Comparison of ENCODE assay signal across 17 cellular contexts in genomic region chr9:125963932-125964331, GRCh38.
DNase-seq lines count a peak whose midpoint lies in the region; ATAC-seq, FAIRE-seq and TF ChIP-seq lines count a peak whose summit lies in the region.
"Had no signal": no experiment of that assay in that cellular context is flagged by ENCODE, and none has a peak within 500 bp of the region (broad histone marks: within the 10 kb centered on the region; RNA-seq: fewer than 3 reads in every experiment).

No MANE protein-coding gene starts in this region.

- H3K9me3 ChIP-seq in GM12878 (replicated peaks; ENCODE audit: control insufficient read depth, insufficient read depth, low read length): no peaks in the 10 kb centered on the region
- H3K9me3 ChIP-seq in parathyroid adenoma (ENCODE audit: control insufficient read depth, low read length): no peaks in the 10 kb centered on the region

- no peak overlapping the region for H4K8ac ChIP-seq in mesendoderm (ENCODE audit: low read depth, low read length)

- H3K27ac Mint-ChIP-seq in GM23338: peak overlapping the region; percentile 35; the same call in 1 of the 2 replicates
- no peak overlapping the region for H3K27ac Mint-ChIP-seq in activated CD4-positive, alpha-beta T cell treated with anti-CD3 and anti-CD28 coated beads, Interleukin-2, amount 10 ng/mL, durations not matched to agents 7 days and 5 days
- H3K27ac Mint-ChIP-seq: CD4-positive, alpha-beta T cell had no signal

- no peak for TF ChIP-seq RAD21 in GM12878 (IDR thresholded peaks at IDR 0.05; ENCODE audit: insufficient read depth, low read depth, low read length)

- peaks cover 4% of the 10 kb centered on the region; the same call in 1 of the 2 replicates for H4K20me1 ChIP-seq in GM23338 (replicated peaks; ENCODE audit: insufficient read depth)
- no peaks in the 10 kb centered on the region for H4K20me1 ChIP-seq in GM12878 (ENCODE audit: control insufficient read depth, insufficient read depth)

- FAIRE-seq in GM12878 (lab: Jason Lieb, UNC): no peak
- FAIRE-seq: GM12891, GM19239, H54 had no signal

- H3K4me3 ChIP-seq in GM23338 (no peak overlapping the region), GM12878 (no peak overlapping the region), parathyroid adenoma (ENCODE audit: low read depth, low read length) (no peak overlapping the region), mesendoderm (ENCODE audit: low read length) (no peak overlapping the region)

- H3K4me1 ChIP-seq in GM23338 (ENCODE audit: insufficient read depth) (no peaks in the 10 kb centered on the region), GM12878 (ENCODE audit: control insufficient read depth, insufficient read depth, low read length) (no peaks in the 10 kb centered on the region), parathyroid adenoma (peaks cover 16% of the 10 kb centered on the region), mesendoderm (ENCODE audit: control insufficient read depth, low read depth, low read length) (no peaks in the 10 kb centered on the region)

- H3K9ac ChIP-seq in GM12878 (ENCODE audit: control insufficient read depth, insufficient read depth, low read length) (no peak overlapping the region), parathyroid adenoma (no peak overlapping the region), mesendoderm (ENCODE audit: low read length) (no peak overlapping the region)

- no peaks in the 10 kb centered on the region for H3K79me2 ChIP-seq in GM23338 (replicated peaks; ENCODE audit: insufficient read depth)
- no peaks in the 10 kb centered on the region for H3K79me2 ChIP-seq in GM12878 (ENCODE audit: control insufficient read depth, insufficient read depth, low read length)
- H3K79me2 ChIP-seq in parathyroid adenoma: no peaks in the 10 kb centered on the region
- no peaks in the 10 kb centered on the region for H3K79me2 ChIP-seq in mesendoderm (ENCODE audit: control insufficient read depth, insufficient read depth, low read length)

- no TSS peak for BruUV-seq in GM12878 (replicated peaks; lab: Mats Ljungman, UMichigan)

- H3K4me2 ChIP-seq in GM23338 (no peak overlapping the region), GM12878 (ENCODE audit: control insufficient read depth, insufficient read depth) (no peak overlapping the region), parathyroid adenoma (ENCODE audit: low read length) (no peak overlapping the region), mesendoderm (ENCODE audit: low read length) (no peak overlapping the region)

- H4K5ac ChIP-seq in mesendoderm (ENCODE audit: low read length): no peak overlapping the region

- H2BK5ac ChIP-seq in mesendoderm (ENCODE audit: low read length): no peak overlapping the region

- H3K4ac ChIP-seq in mesendoderm (ENCODE audit: low read depth, low read length): no peak overlapping the region

- WGBS in GM12878 (ENCODE audit: insufficient coverage, insufficient replicate concordance, low lambda C conversion rate, missing lambda C conversion rate): 73% methylated on average over 2 of the region's 2 CpGs
- no CpG with 5 or more reads among the region's 2 CpGs for WGBS in mesendoderm (ENCODE audit: extremely low coverage, insufficient coverage, low lambda C conversion rate)

- no peak overlapping the region for H3K23ac ChIP-seq in mesendoderm (ENCODE audit: low read length)

- intact Hi-C loops in GM12878 (cut with micrococcal nuclease; ENCODE audit: unreplicated experiment): no loop called here

- H2BK120ac ChIP-seq in mesendoderm (ENCODE audit: low read depth, low read length): no peak overlapping the region

- H3K27me3 Mint-ChIP-seq in GM23338 (ENCODE audit: insufficient read depth, low read depth, poor library complexity): no peaks in the 10 kb centered on the region
- H3K27me3 Mint-ChIP-seq in activated CD4-positive, alpha-beta T cell treated with anti-CD3 and anti-CD28 coated beads, Interleukin-2, amount 10 ng/mL, durations not matched to agents 7 days and 5 days: no peaks in the 10 kb centered on the region
- H3K27me3 Mint-ChIP-seq: CD4-positive, alpha-beta T cell had no signal

- H3F3A ChIP-seq in GM23338 (replicated peaks; ENCODE audit: low read depth): no peaks in the 10 kb centered on the region

- H3K18ac ChIP-seq in mesendoderm (ENCODE audit: low read length): no peak overlapping the region

- no peaks in the 10 kb centered on the region for H3K9me2 ChIP-seq in GM23338 (ENCODE audit: insufficient read depth)

- H3K4me1 Mint-ChIP-seq in GM23338: peaks cover 15% of the 10 kb centered on the region
- no peaks in the 10 kb centered on the region for H3K4me1 Mint-ChIP-seq in activated CD4-positive, alpha-beta T cell treated with anti-CD3 and anti-CD28 coated beads, Interleukin-2, amount 10 ng/mL, durations not matched to agents 7 days and 5 days

- no peak overlapping the region for H3K4me3 Mint-ChIP-seq in GM23338
- no peak overlapping the region for H3K4me3 Mint-ChIP-seq in activated CD4-positive, alpha-beta T cell treated with anti-CD3 and anti-CD28 coated beads, Interleukin-2, amount 10 ng/mL, durations not matched to agents 7 days and 5 days
- H3K4me3 Mint-ChIP-seq: CD4-positive, alpha-beta T cell had no signal

- H3K27ac ChIP-seq in GM23338 (ENCODE audit: low read depth) (no peak overlapping the region), GM12878 (ENCODE audit: control insufficient read depth, insufficient read depth) (no peak overlapping the region), parathyroid adenoma (peak overlapping the region; percentile 60), mesendoderm (ENCODE audit: low read depth, low read length) (no peak overlapping the region)
- H3K27ac ChIP-seq: HL-60 had no signal

- RAD21 ChIA-PET in GM12878 (lab: Charles Lee; ENCODE audit: unreplicated experiment): no interaction called here

- no peak for TF ChIP-seq EP300 in GM12878 (IDR thresholded peaks at IDR 0.05; ENCODE audit: borderline replicate concordance in 1 of 2, control insufficient read depth in 1 of 2, low read depth in 2 of 2, low read length in 2 of 2)

- SMC1A ChIA-PET in GM12878 (lab: Charles Lee; ENCODE audit: uncharacterized antibody, unreplicated experiment): interaction anchor here (0.6 kb wide), 1 partner anchor 208 kb away, joined by 3 read pairs; no protein-coding TSS in a partner anchor

- CTCF ChIA-PET in GM12878 (lab: Yijun Ruan, JAX): interaction anchor here (1.1 kb wide), 1 partner anchor 556 kb away, joined by 3 read pairs; no protein-coding TSS in a partner anchor
- CTCF ChIA-PET in activated CD4-positive, alpha-beta T cell treated with anti-CD3 and anti-CD28 coated beads, Interleukin-2, amount 10 ng/mL, durations not matched to agents 7 days and 5 days (lab: Charles Lee): no interaction called here

- no peak for DNase-seq in GM23338 (ENCODE audit: low spot score)
- DNase-seq in GM12878 (ENCODE audit: low read depth, low spot score): no peak
- DNase-seq in mesendoderm: no peak
- no peak for DNase-seq in activated CD4-positive, alpha-beta T cell treated with anti-CD3 and anti-CD28 coated beads, Interleukin-2, amount 10 ng/mL, durations not matched to agents 7 days and 5 days
- DNase-seq: ACHN; C1 segment of cervical spinal cord; Calu3; CD4-positive, alpha-beta T cell; DMS 273 treated with DMSO at 0.1 percent for 48 hours had no signal

- H2AFZ ChIP-seq in GM23338 (no peak overlapping the region), GM12878 (ENCODE audit: control insufficient read depth, low read depth, low read length) (no peak overlapping the region), parathyroid adenoma (no peak overlapping the region)

- H3K36me3 Mint-ChIP-seq in GM23338 (ENCODE audit: low read depth): peaks cover 30% of the 10 kb centered on the region
- no peaks in the 10 kb centered on the region for H3K36me3 Mint-ChIP-seq in activated CD4-positive, alpha-beta T cell treated with anti-CD3 and anti-CD28 coated beads, Interleukin-2, amount 10 ng/mL, durations not matched to agents 7 days and 5 days (ENCODE audit: low read depth)

- peaks cover 13% of the 10 kb centered on the region; the same call in 1 of the 2 replicates for H3K36me3 ChIP-seq in GM23338 (ENCODE audit: insufficient read depth)
- peaks cover 12 to 32% of the 10 kb centered on the region in 2 experiments for H3K36me3 ChIP-seq in GM12878 (ENCODE audit: control insufficient read depth in 2 of 2, insufficient read depth in 2 of 2, low read length in 1 of 2)
- H3K36me3 ChIP-seq in parathyroid adenoma (ENCODE audit: control insufficient read depth, insufficient read depth, low read length): no peaks in the 10 kb centered on the region
- H3K36me3 ChIP-seq in mesendoderm (ENCODE audit: control insufficient read depth, insufficient read depth, low read length): peaks cover 1% of the 10 kb centered on the region

- H3K9me3 Mint-ChIP-seq in GM23338: no peaks in the 10 kb centered on the region
- no peaks in the 10 kb centered on the region for H3K9me3 Mint-ChIP-seq in activated CD4-positive, alpha-beta T cell treated with anti-CD3 and anti-CD28 coated beads, Interleukin-2, amount 10 ng/mL, durations not matched to agents 7 days and 5 days
- H3K9me3 Mint-ChIP-seq: CD4-positive, alpha-beta T cell had no signal

- H2AK5ac ChIP-seq in mesendoderm (ENCODE audit: low read length): no peak overlapping the region

- H3K56ac ChIP-seq in mesendoderm (ENCODE audit: low read length): no peak overlapping the region

- no peak overlapping the region for H2BK15ac ChIP-seq in mesendoderm (replicated peaks; ENCODE audit: low read depth)

- TF ChIP-seq POLR2A in GM12878 (IDR thresholded peaks at IDR 0.05; ENCODE audit: low read depth, low read length): no peak

- POLR2A ChIA-PET in GM12878 (lab: Charles Lee): interaction anchor here (0.6 kb wide), 1 partner anchor 370 kb away, joined by 3 read pairs; no protein-coding TSS in a partner anchor
- POLR2A ChIA-PET in activated CD4-positive, alpha-beta T cell treated with anti-CD3 and anti-CD28 coated beads, Interleukin-2, amount 10 ng/mL, durations not matched to agents 7 days and 5 days (lab: Charles Lee): no interaction called here

- H3K27me3 ChIP-seq in GM23338 (ENCODE audit: insufficient read depth) (no peaks in the 10 kb centered on the region), GM12878 (replicated peaks in 1 of 2; ENCODE audit: control insufficient read depth in 2 of 2, insufficient read depth in 2 of 2, low read length in 1 of 2) (no peaks in the 10 kb centered on the region), parathyroid adenoma (ENCODE audit: control insufficient read depth, insufficient read depth, low read length) (no peaks in the 10 kb centered on the region), mesendoderm (ENCODE audit: insufficient read depth, low read length, poor library complexity) (no peaks in the 10 kb centered on the region)

- ATAC-seq in GM23338 (no peak), GM12878 (no peak), GM21576 (IDR thresholded peaks at IDR 0.05; ENCODE audit: unreplicated experiment) (no peak), GM18519 (IDR thresholded peaks at IDR 0.05; ENCODE audit: low FRiP score, unreplicated experiment) (no peak)
- ATAC-seq: HCT116 had no signal

- in situ Hi-C loops in GM12878 (cut with MboI): no loop called here

- no peak for TF ChIP-seq CTCF in GM23338 (conservative IDR thresholded peaks at IDR 0.05; ENCODE audit: low read depth in 2 of 2)
- no peak for TF ChIP-seq CTCF in GM12878 (IDR thresholded peaks at IDR 0.05 in 2 of 3, conservative IDR thresholded peaks at IDR 0.05 in 1 of 3; ENCODE audit: control insufficient read depth in 2 of 3, extremely low read depth in 1 of 3, insufficient read depth in 1 of 3, low read depth in 3 of 3, low read length in 3 of 3)
- no peak for TF ChIP-seq CTCF in parathyroid adenoma (IDR thresholded peaks at IDR 0.05)

- H3K79me1 ChIP-seq in mesendoderm (ENCODE audit: low read length): no peaks in the 10 kb centered on the region
